Comparison of ENCODE assay signal across 10 cellular contexts in genomic region chr12:121535150-121536057, GRCh38. TPM values are rescaled to one million over a fixed set of nuclear protein-coding genes. Genes with fewer than 3 reads are reported as not detected.
DNase-seq lines count a peak whose midpoint lies in the region; ATAC-seq, FAIRE-seq and TF ChIP-seq lines count a peak whose summit lies in the region.
"Had no signal": no experiment of that assay in that cellular context is flagged by ENCODE, and none has a peak within 500 bp of the region (broad histone marks: within the 10 kb centered on the region; RNA-seq: fewer than 3 reads in every experiment).

No MANE protein-coding gene starts in this region.

- POLR2A ChIA-PET in GM12878 (lab: Charles Lee) = interaction anchor here (0.7 to 7.2 kb wide), 7 partner anchors 9 to 91 kb away, joined by 3 to 87 read pairs (median 8); partner anchors contain the start of genes KDM2B and ORAI1

- no peak for ATAC-seq in Right ventricle myocardium superior (ENCODE audit: poor library complexity)
- ATAC-seq in left ventricle myocardium superior = no peak
- ATAC-seq in GM12878 = no peak
- no peak for ATAC-seq in upper lobe of left lung (ENCODE audit: low FRiP score in 2 of 2)

- H2AFZ ChIP-seq in GM12878 (ENCODE audit: control insufficient read depth, low read depth, low read length) = peak overlapping the region; percentile 66
- H2AFZ ChIP-seq in mesenchymal stem cell (ENCODE audit: low read depth, low read length) = peak overlapping the region; percentile 21

- DNase-seq in Right ventricle myocardium superior = peak; percentile 45
- DNase-seq in left ventricle myocardium superior = no peak
- DNase-seq in GM12878 (ENCODE audit: low read depth, low spot score) = no peak
- DNase-seq in mesenchymal stem cell = no peak
- DNase-seq in upper lobe of left lung = no peak
- DNase-seq in NCI-H510A treated with DMSO at 0.1 percent for 48 hours (lab: John Stamatoyannopoulos, UW) = no peak
- DNase-seq in T-helper 2 cell = no peak
- DNase-seq in dermis blood vessel endothelial cell = no peak
- DNase-seq: DND-41 had no signal

- TF ChIP-seq POLR2A in GM12878 (IDR thresholded peaks at IDR 0.05; ENCODE audit: low read depth, low read length) (no peak), upper lobe of left lung (IDR thresholded peaks at IDR 0.05) (no peak)

- peak overlapping the region; percentile 95 for H3K27ac ChIP-seq in GM12878 (ENCODE audit: control insufficient read depth, insufficient read depth)
- H3K27ac ChIP-seq in mesenchymal stem cell (ENCODE audit: low read length, poor library complexity, severe bottlenecking) = no peak overlapping the region
- H3K27ac ChIP-seq in upper lobe of left lung = peak overlapping the region; percentile 86 to 94 (median 92)
- H3K27ac ChIP-seq: epithelial cell of prostate had no signal

- peak overlapping the region; percentile 12 for H4K91ac ChIP-seq in mesenchymal stem cell (ENCODE audit: low read length)

- no peak for FAIRE-seq in GM12878 (lab: Jason Lieb, UNC)

- H3K4me3 ChIP-seq in GM12878 = peak overlapping the region; percentile 78
- H3K4me3 ChIP-seq in mesenchymal stem cell (ENCODE audit: insufficient read depth in 1 of 2, low read depth in 1 of 2, low read length in 2 of 2) = peak overlapping the region in 1 of 2 experiments; percentile 80
- peak overlapping the region; percentile 28 to 76 (median 68) for H3K4me3 ChIP-seq in upper lobe of left lung

- no TSS peak for BruUV-seq in GM12878 (replicated peaks; lab: Mats Ljungman, UMichigan)

- peaks cover 3% of the 10 kb centered on the region for H3K79me1 ChIP-seq in mesenchymal stem cell (replicated peaks; ENCODE audit: low read length, poor library complexity, severe bottlenecking)

- H3K14ac ChIP-seq in mesenchymal stem cell (ENCODE audit: low read length in 2 of 2) = peak overlapping the region in 1 of 2 experiments; percentile 63

- H4K20me1 ChIP-seq in GM12878 (ENCODE audit: control insufficient read depth, insufficient read depth) = no peaks in the 10 kb centered on the region

- RAD21 ChIA-PET in GM12878 (lab: Charles Lee; ENCODE audit: unreplicated experiment) = interaction anchor here (0.5 to 2.5 kb wide), 12 partner anchors 10 to 134 kb away, joined by 3 to 14 read pairs (median 7); partner anchors contain the start of gene ORAI1

- intact Hi-C loops in Right ventricle myocardium superior (cut with DNase I) (loop anchor here (5.0 kb wide), 1 partner anchor 33 kb away; no protein-coding TSS in a partner anchor), left ventricle myocardium superior (cut with micrococcal nuclease) (no loop called here), GM12878 (cut with micrococcal nuclease; ENCODE audit: unreplicated experiment) (loop anchor here (2.0 to 5.0 kb wide), 3 partner anchors 33 to 267 kb away; partner anchors contain the start of gene SETD1B)

- CTCF ChIA-PET in GM12878 (lab: Yijun Ruan, JAX) = interaction anchor here (0.7 to 2.6 kb wide), 5 partner anchors 17 to 46 kb away, joined by 3 to 9 read pairs (median 4); no protein-coding TSS in a partner anchor

- no peaks in the 10 kb centered on the region for H3K36me3 ChIP-seq in GM12878 (ENCODE audit: control insufficient read depth in 2 of 2, insufficient read depth in 2 of 2, low read length in 1 of 2)
- peaks cover 15 to 18% of the 10 kb centered on the region in 2 experiments for H3K36me3 ChIP-seq in mesenchymal stem cell (ENCODE audit: control insufficient read depth in 1 of 2, insufficient read depth in 2 of 2, low read depth in 1 of 2, low read length in 2 of 2)
- no peaks in the 10 kb centered on the region for H3K36me3 ChIP-seq in upper lobe of left lung

- H3K9ac ChIP-seq in GM12878 (ENCODE audit: control insufficient read depth, insufficient read depth, low read length) (peak overlapping the region; percentile 80), mesenchymal stem cell (ENCODE audit: low read length) (peak overlapping the region; percentile 80)

- no peak overlapping the region for H2BK5ac ChIP-seq in mesenchymal stem cell (ENCODE audit: low read depth, low read length, poor library complexity, severe bottlenecking)

- H3K4me2 ChIP-seq in GM12878 (ENCODE audit: control insufficient read depth, insufficient read depth) = peak overlapping the region; percentile 97
- H3K4me2 ChIP-seq in mesenchymal stem cell (ENCODE audit: low read length, poor library complexity, severe bottlenecking) = peak overlapping the region; percentile 99

- H3K9me3 ChIP-seq in GM12878 (replicated peaks; ENCODE audit: control insufficient read depth, insufficient read depth, low read length) (no peaks in the 10 kb centered on the region), mesenchymal stem cell (ENCODE audit: control insufficient read depth, low read length) (no peaks in the 10 kb centered on the region), upper lobe of left lung (no peaks in the 10 kb centered on the region)

- peaks cover 32% of the 10 kb centered on the region for H3K4me1 ChIP-seq in GM12878 (ENCODE audit: control insufficient read depth, insufficient read depth, low read length)
- H3K4me1 ChIP-seq in mesenchymal stem cell (ENCODE audit: control insufficient read depth, insufficient read depth, low read depth, low read length) = peaks cover 30% of the 10 kb centered on the region
- H3K4me1 ChIP-seq in upper lobe of left lung = peaks cover 61 to 74% (median 65%) of the 10 kb centered on the region in 4 donors

- in situ Hi-C loops in GM12878 (cut with MboI) = no loop called here

- H3K27me3 ChIP-seq in GM12878 (replicated peaks in 1 of 2; ENCODE audit: control insufficient read depth in 2 of 2, insufficient read depth in 2 of 2, low read length in 1 of 2) (no peaks in the 10 kb centered on the region), mesenchymal stem cell (ENCODE audit: control insufficient read depth in 1 of 2, insufficient read depth in 1 of 2, low read length in 2 of 2) (no peaks in the 10 kb centered on the region), upper lobe of left lung (no peaks in the 10 kb centered on the region)

- peaks cover 58% of the 10 kb centered on the region for H3K79me2 ChIP-seq in GM12878 (ENCODE audit: control insufficient read depth, insufficient read depth, low read length)

- 2% methylated on average over 13 of the region's 13 CpGs for WGBS in GM12878 (ENCODE audit: insufficient coverage, insufficient replicate concordance, low lambda C conversion rate, missing lambda C conversion rate)
- 78% methylated on average over 13 of the region's 13 CpGs for WGBS in mesenchymal stem cell
- 27 to 30% methylated on average over 12 to 13 of the region's 13 CpGs for WGBS in upper lobe of left lung, 2 donors

- H3K4ac ChIP-seq in mesenchymal stem cell (ENCODE audit: low read depth in 1 of 2, low read length in 2 of 2) = peak overlapping the region in 1 of 2 experiments; percentile 59

- peak overlapping the region; percentile 55 for H2BK15ac ChIP-seq in mesenchymal stem cell (ENCODE audit: low read depth, poor library complexity, severe bottlenecking)

- H4K8ac ChIP-seq in mesenchymal stem cell (ENCODE audit: low read length) = peak overlapping the region; percentile 62

- H2AK5ac ChIP-seq in mesenchymal stem cell (ENCODE audit: low read length, severe bottlenecking) = no peak overlapping the region

- TF ChIP-seq CTCF in GM12878 (IDR thresholded peaks at IDR 0.05 in 2 of 3, conservative IDR thresholded peaks at IDR 0.05 in 1 of 3; ENCODE audit: control insufficient read depth in 2 of 3, extremely low read depth in 1 of 3, insufficient read depth in 1 of 3, low read depth in 3 of 3, low read length in 3 of 3) = no peak
- TF ChIP-seq CTCF in upper lobe of left lung (IDR thresholded peaks at IDR 0.05) = no peak

- TF ChIP-seq EP300 in GM12878 (IDR thresholded peaks at IDR 0.05; ENCODE audit: borderline replicate concordance in 1 of 2, control insufficient read depth in 1 of 2, low read depth in 2 of 2, low read length in 2 of 2) (0 out of 4 replicates have a peak, but pooled peaks of 1 of the 2 experiments have one; percentile 21), upper lobe of left lung (IDR thresholded peaks at IDR 0.05) (no peak)

- peak overlapping the region; percentile 75 to 80 for H2BK12ac ChIP-seq in mesenchymal stem cell (ENCODE audit: low read length in 2 of 2)

- H3K18ac ChIP-seq in mesenchymal stem cell (ENCODE audit: low read depth in 1 of 2, low read length in 2 of 2) = peak overlapping the region; percentile 52 to 85

- no peak overlapping the region for H2BK120ac ChIP-seq in mesenchymal stem cell (ENCODE audit: low read depth, low read length)

- peak overlapping the region in 1 of 2 experiments; percentile 18 for H3K23ac ChIP-seq in mesenchymal stem cell (ENCODE audit: low read length in 2 of 2)

- SMC1A ChIA-PET in GM12878 (lab: Charles Lee; ENCODE audit: uncharacterized antibody, unreplicated experiment) = interaction anchor here (0.9 to 5.2 kb wide), 8 partner anchors 9 to 92 kb away, joined by 3 to 40 read pairs (median 4); partner anchors contain the start of gene KDM2B

- TF ChIP-seq RAD21 in GM12878 (IDR thresholded peaks at IDR 0.05; ENCODE audit: insufficient read depth, low read depth, low read length) = no peak

TF ChIP-seq in GM12878, 131 proteins besides CTCF, POLR2A, EP300 and RAD21 (continues in another document):
- 0 out of 2 replicates have a peak, but pooled peaks have one; percentile 37 for TF ChIP-seq IKZF1 (conservative IDR thresholded peaks at IDR 0.05)
- TF ChIP-seq RUNX3 (IDR thresholded peaks at IDR 0.05; ENCODE audit: low read length) = peak; percentile 36; the same call in 1 of the 2 replicates
- no peak for TF ChIP-seq SMAD1 (IDR thresholded peaks at IDR 0.05; ENCODE audit: low read depth, partially characterized antibody)

RNA-seq across cellular contexts. Expression of gene KDM2B, which starts 45.4 kb away (rescaled TPM):
- total RNA-seq in Right ventricle myocardium superior (10.3 TPM), left ventricle myocardium superior (14.1 TPM), GM12878 (2014; rRNA removed) (57.9 and 62.9 TPM in 2 replicates), GM12878 (2014; rRNA removed; fragmentation: Illumina TruSeq; extraction: Trizol) (33.0 and 34.1 TPM in 2 replicates), GM12878 (2021) (76.3 and 87.6 TPM in 2 replicates), upper lobe of left lung (10 to 100 TPM; 29.5 to 81.7 (median 34.2) TPM), dermis blood vessel endothelial cell (29.4 and 32.0 TPM in 2 replicates)
- 634 and 686 TPM in 2 replicates for total RNA-seq in GM12878 (2013; cell fraction: nucleolus; rRNA removed)
- 76.8 TPM for polyA plus RNA-seq in GM12878 (2011; ENCODE audit: low read depth)
- polyA plus RNA-seq in GM12878 (2011; rRNA removed) (67.9 and 124 TPM in 2 replicates), GM12878 (2014; fragmentation: Illumina TruSeq; extraction: Trizol) (31.7 and 46.7 TPM in 2 replicates), GM12878 (2014; fragmentation: Nextera tagmentation; extraction: Ambion mirVana) (10 to 100 TPM; 13.6 to 14.7 TPM), GM12878 (2014; rRNA removed) (72.8 and 77.4 TPM in 2 replicates), GM12878 (2016; fragmentation: Nextera tagmentation; extraction: Ambion mirVana) (10 to 100 TPM; 31.8 to 34.0 TPM)
- polyA plus RNA-seq in GM12878 (2011; cell fraction: cytosol; rRNA removed) = 103 and 121 TPM in 2 replicates
- polyA plus RNA-seq in GM12878 (2011; cell fraction: nucleus; rRNA removed) = 380 and 393 TPM in 2 replicates
- 81.7 and 83.4 TPM in 2 replicates for polyA plus RNA-seq in GM12878 (2012)
- polyA minus RNA-seq in GM12878 (2011; rRNA and poly(A)+ RNA removed) = 395 and 503 TPM in 2 replicates
- 82.7 and 85.4 TPM in 2 replicates for polyA minus RNA-seq in GM12878 (2011; cell fraction: cytosol; rRNA and poly(A)+ RNA removed)
- polyA minus RNA-seq in GM12878 (2011; cell fraction: nucleus; rRNA and poly(A)+ RNA removed) = 171 and 227 TPM in 2 replicates
- polyA plus RNA-seq in mesenchymal stem cell (2013, experiment 1 of 2) = 15.0 TPM
- 13.5 TPM for polyA plus RNA-seq in mesenchymal stem cell (2013, experiment 2 of 2)
